In the genomic region with DNA sequence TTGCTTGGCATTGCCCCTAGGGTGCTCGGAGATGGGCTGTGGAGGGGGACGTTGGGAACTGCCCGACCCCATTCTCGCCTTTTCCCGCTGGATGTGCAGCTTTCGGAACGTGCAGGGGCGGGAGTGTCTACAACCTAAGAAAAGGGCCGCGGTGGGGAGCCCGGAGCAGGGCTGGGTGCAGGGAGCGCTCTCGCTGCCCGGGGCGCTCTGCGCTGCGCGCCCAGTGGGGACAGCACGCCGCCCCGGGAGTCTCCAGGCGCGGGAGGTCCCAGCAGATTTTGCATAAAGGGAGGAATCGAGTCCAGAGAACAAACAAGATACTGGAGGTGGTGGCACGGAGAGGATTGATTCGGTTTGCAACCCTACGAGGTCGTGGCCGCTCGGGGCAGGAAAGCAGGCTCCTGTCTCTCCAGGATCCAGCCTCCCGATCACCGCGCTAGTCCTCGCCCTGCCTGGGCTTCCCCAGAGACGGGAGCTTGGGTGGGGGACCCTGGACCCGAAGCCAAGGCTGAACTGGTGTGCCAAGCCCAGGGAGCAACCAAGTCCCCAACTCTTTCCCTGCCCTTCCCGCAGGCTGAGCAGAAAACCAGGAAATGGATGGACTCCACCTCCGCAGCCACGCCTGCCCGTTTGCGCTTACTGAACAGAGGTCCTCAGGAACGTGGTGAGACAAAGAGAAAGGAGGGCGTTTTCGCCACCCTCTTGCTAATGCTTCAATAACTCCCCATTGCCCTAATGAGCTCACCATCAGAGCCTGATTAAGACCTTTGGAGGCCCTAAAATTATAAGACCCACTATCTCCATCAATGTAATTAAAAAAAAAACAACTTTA, we compare ENCODE assay signal across 2 cellular contexts.
TF ChIP-seq lines count a peak whose summit lies in the region.

No MANE protein-coding gene starts in this region.

TF ChIP-seq in IMR-90, 13 proteins besides CTCF, POLR2A, EP300 and RAD21:
- no peak for TF ChIP-seq MAZ (IDR thresholded peaks at IDR 0.05; ENCODE audit: borderline replicate concordance, low read depth, low read length)
- TF ChIP-seq NFE2L2 (IDR thresholded peaks at IDR 0.05; ENCODE audit: low read depth, low read length): no peak
- TF ChIP-seq, protein P1, sequence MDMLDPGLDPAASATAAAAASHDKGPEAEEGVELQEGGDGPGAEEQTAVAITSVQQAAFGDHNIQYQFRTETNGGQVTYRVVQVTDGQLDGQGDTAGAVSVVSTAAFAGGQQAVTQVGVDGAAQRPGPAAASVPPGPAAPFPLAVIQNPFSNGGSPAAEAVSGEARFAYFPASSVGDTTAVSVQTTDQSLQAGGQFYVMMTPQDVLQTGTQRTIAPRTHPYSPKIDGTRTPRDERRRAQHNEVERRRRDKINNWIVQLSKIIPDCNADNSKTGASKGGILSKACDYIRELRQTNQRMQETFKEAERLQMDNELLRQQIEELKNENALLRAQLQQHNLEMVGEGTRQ (IDR thresholded peaks at IDR 0.05; ENCODE audit: low read depth, low read length): no peak
- TF ChIP-seq CHD1 (IDR thresholded peaks at IDR 0.05; ENCODE audit: low read depth, low read length): no peak
- TF ChIP-seq, protein P2, sequence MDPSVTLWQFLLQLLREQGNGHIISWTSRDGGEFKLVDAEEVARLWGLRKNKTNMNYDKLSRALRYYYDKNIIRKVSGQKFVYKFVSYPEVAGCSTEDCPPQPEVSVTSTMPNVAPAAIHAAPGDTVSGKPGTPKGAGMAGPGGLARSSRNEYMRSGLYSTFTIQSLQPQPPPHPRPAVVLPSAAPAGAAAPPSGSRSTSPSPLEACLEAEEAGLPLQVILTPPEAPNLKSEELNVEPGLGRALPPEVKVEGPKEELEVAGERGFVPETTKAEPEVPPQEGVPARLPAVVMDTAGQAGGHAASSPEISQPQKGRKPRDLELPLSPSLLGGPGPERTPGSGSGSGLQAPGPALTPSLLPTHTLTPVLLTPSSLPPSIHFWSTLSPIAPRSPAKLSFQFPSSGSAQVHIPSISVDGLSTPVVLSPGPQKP (IDR thresholded peaks at IDR 0.05; ENCODE audit: borderline replicate concordance, low read depth, low read length): no peak
- no peak for TF ChIP-seq BHLHE40 (IDR thresholded peaks at IDR 0.05; ENCODE audit: low read depth, low read length)
- no peak for TF ChIP-seq MXI1 (IDR thresholded peaks at IDR 0.05; ENCODE audit: borderline replicate concordance, low read depth, low read length)
- TF ChIP-seq CEBPB (IDR thresholded peaks at IDR 0.05; ENCODE audit: low read depth, low read length): no peak
- TF ChIP-seq FOS (IDR thresholded peaks at IDR 0.05; ENCODE audit: low read depth, low read length): no peak
- TF ChIP-seq RCOR1 (IDR thresholded peaks at IDR 0.05; ENCODE audit: insufficient replicate concordance, low read length): no peak
- no peak for TF ChIP-seq RFX5 (IDR thresholded peaks at IDR 0.05; ENCODE audit: low read depth, low read length)

TF ChIP-seq in neural cell, 6 proteins besides CTCF, POLR2A, EP300 and RAD21:
- TF ChIP-seq POLR2AphosphoS5 (IDR thresholded peaks at IDR 0.05): peak; percentile 31
- peak; percentile 24 for TF ChIP-seq MXI1 (conservative IDR thresholded peaks at IDR 0.05; ENCODE audit: poor library complexity, severe bottlenecking)
- no peak for TF ChIP-seq SMC3 (conservative IDR thresholded peaks at IDR 0.05; ENCODE audit: poor library complexity)
